ENCODE assay signal across 1 cellular context in genomic region chr6:56518995-56519767, GRCh38.
TF ChIP-seq lines count a peak whose summit lies in the region.

No MANE protein-coding gene starts in this region.

TF ChIP-seq in GM23338, 12 proteins besides CTCF, POLR2A, EP300 and RAD21 (continued from another document):
- TF ChIP-seq, protein P1, sequence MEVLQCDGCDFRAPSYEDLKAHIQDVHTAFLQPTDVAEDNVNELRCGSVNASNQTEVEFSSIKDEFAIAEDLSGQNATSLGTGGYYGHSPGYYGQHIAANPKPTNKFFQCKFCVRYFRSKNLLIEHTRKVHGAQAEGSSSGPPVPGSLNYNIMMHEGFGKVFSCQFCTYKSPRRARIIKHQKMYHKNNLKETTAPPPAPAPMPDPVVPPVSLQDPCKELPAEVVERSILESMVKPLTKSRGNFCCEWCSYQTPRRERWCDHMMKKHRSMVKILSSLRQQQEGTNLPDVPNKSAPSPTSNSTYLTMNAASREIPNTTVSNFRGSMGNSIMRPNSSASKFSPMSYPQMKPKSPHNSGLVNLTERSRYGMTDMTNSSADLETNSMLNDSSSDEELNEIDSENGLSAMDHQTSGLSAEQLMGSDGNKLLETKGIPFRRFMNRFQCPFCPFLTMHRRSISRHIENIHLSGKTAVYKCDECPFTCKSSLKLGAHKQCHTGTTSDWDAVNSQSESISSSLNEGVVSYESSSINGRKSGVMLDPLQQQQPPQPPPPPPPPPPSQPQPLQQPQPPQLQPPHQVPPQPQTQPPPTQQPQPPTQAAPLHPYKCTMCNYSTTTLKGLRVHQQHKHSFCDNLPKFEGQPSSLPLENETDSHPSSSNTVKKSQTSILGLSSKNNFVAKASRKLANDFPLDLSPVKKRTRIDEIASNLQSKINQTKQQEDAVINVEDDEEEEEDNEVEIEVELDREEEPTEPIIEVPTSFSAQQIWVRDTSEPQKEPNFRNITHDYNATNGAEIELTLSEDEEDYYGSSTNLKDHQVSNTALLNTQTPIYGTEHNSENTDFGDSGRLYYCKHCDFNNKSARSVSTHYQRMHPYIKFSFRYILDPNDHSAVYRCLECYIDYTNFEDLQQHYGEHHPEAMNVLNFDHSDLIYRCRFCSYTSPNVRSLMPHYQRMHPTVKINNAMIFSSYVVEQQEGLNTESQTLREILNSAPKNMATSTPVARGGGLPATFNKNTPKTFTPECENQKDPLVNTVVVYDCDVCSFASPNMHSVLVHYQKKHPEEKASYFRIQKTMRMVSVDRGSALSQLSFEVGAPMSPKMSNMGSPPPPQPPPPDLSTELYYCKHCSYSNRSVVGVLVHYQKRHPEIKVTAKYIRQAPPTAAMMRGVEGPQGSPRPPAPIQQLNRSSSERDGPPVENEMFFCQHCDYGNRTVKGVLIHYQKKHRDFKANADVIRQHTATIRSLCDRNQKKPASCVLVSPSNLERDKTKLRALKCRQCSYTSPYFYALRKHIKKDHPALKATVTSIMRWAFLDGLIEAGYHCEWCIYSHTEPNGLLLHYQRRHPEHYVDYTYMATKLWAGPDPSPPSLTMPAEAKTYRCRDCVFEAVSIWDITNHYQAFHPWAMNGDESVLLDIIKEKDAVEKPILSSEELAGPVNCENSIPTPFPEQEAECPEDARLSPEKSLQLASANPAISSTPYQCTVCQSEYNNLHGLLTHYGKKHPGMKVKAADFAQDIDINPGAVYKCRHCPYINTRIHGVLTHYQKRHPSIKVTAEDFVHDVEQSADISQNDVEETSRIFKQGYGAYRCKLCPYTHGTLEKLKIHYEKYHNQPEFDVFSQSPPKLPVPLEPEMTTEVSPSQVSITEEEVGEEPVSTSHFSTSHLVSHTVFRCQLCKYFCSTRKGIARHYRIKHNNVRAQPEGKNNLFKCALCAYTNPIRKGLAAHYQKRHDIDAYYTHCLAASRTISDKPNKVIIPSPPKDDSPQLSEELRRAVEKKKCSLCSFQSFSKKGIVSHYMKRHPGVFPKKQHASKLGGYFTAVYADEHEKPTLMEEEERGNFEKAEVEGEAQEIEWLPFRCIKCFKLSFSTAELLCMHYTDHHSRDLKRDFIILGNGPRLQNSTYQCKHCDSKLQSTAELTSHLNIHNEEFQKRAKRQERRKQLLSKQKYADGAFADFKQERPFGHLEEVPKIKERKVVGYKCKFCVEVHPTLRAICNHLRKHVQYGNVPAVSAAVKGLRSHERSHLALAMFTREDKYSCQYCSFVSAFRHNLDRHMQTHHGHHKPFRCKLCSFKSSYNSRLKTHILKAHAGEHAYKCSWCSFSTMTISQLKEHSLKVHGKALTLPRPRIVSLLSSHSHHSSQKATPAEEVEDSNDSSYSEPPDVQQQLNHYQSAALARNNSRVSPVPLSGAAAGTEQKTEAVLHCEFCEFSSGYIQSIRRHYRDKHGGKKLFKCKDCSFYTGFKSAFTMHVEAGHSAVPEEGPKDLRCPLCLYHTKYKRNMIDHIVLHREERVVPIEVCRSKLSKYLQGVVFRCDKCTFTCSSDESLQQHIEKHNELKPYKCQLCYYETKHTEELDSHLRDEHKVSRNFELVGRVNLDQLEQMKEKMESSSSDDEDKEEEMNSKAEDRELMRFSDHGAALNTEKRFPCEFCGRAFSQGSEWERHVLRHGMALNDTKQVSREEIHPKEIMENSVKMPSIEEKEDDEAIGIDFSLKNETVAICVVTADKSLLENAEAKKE (CRISPR knock-in tag; IDR thresholded peaks at IDR 0.05) = no peak
- TF ChIP-seq EZH2phosphoT487 (IDR thresholded peaks at IDR 0.05; ENCODE audit: unreplicated experiment) (no peak), EZH2 (IDR thresholded peaks at IDR 0.05; ENCODE audit: low read depth, unreplicated experiment) (no peak), JUNB (IDR thresholded peaks at IDR 0.05; ENCODE audit: unreplicated experiment) (no peak), POLR2AphosphoS5 (IDR thresholded peaks at IDR 0.05; ENCODE audit: low read depth) (no peak), CREB1 (CRISPR knock-in tag; IDR thresholded peaks at IDR 0.05; ENCODE audit: low read depth) (no peak), NANOG (IDR thresholded peaks at IDR 0.05; ENCODE audit: borderline replicate concordance) (no peak)
